In the genomic region with DNA sequence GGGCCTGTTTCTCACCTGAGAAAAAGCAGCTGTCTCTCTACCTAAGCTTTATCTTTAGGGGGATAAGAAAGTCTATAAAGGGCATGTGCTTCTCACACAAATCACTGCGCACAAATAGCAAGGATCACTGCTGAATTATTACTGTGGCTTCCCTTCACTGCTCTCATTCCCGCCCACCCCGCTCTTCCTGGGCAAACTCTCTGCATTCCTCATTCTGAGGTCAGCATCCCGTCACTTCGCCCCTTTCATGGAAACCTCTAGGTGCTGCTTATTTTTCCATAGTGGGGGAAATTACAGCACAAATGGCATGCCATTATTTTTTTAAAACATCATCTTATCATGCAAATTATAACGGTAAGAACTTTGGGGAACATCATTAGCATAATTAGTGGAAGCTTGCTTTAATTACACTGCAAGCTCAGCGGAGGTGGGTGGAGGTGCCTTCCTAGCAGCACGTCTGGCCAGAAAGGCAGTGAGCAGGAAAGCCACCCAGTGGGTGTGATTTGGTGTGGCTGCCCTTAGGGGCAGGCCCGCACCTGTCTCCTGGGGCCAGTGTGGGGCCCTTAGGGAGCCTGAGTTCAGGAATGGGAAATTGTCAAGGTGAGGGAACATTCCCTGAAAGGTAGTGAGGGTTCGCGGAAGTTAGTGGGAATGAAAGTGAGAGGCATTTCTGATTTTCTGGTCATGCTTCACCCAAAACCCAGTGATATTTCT, we compare ENCODE assay signal across 12 cellular contexts.
A peak's percentile ranks its signal among the peaks of the same experiment; 100 is the strongest.
DNase-seq lines count a peak whose midpoint lies in the region; FAIRE-seq and TF ChIP-seq lines count a peak whose summit lies in the region.
"Had no signal": no experiment of that assay in that cellular context is flagged by ENCODE, and none has a peak within 500 bp of the region (broad histone marks: within the 10 kb centered on the region; RNA-seq: fewer than 3 reads in every experiment).

No MANE protein-coding gene starts in this region.

- no peaks in the 10 kb centered on the region for H3K36me3 ChIP-seq in HAP-1 (replicated peaks)

- in situ Hi-C loops in HAP-1 (cut with MboI; ENCODE audit: low sequenced_read_pairs): no loop called here

- no peak overlapping the region for H3K4me3 ChIP-seq in cardiac fibroblast (replicated peaks in 1 of 2; ENCODE audit: low read depth in 2 of 2, low read length in 2 of 2)
- no peak overlapping the region for H3K4me3 ChIP-seq in HAP-1

- DNase-seq in NCI-H2227 treated with DMSO at 0.1 percent for 48 hours (lab: John Stamatoyannopoulos, UW) (peak; percentile 18), NCI-H2227 (lab: John Stamatoyannopoulos, UW; ENCODE audit: unreplicated experiment) (no peak), cardiac fibroblast (ENCODE audit: low read depth in 2 of 2) (peak; percentile 49 to 81), left kidney (ENCODE audit: low read depth, low spot score) (peak; percentile 89), urothelium cell line (ENCODE audit: low spot score) (peak; percentile 58), HAP-1 (ENCODE audit: low spot score in 2 of 2) (no peak), COLO829 (ENCODE audit: low spot score) (no peak)
- DNase-seq in central memory CD4-positive, alpha-beta T cell: no peak
- DNase-seq: activated effector memory CD4-positive, alpha-beta T cell treated with Interleukin-2 at 50 U/mL for 16 hours; naive B cell; NCI-H1048; SIG-M5 had no signal

- TF ChIP-seq CTCF in cardiac fibroblast (IDR thresholded peaks at IDR 0.05; ENCODE audit: low read depth, low read length): no peak

- peaks cover 5% of the 10 kb centered on the region; the same call in 1 of the 2 replicates for H3K4me1 ChIP-seq in HAP-1

- no peak for FAIRE-seq in urothelium cell line (lab: Jason Lieb, UNC)

- H3K27me3 ChIP-seq in HAP-1 (ENCODE audit: low read depth): no peaks in the 10 kb centered on the region

- 0 out of 2 replicates have a peak, but pooled peaks cover 2% of the 10 kb centered on the region for H3K9me3 ChIP-seq in HAP-1

Comparison
In these comparisons a context has a peak if more than half of its experiments do, and no peak if none do; other contexts are left out.
1. DNase-seq: peak in NCI-H2227 treated with DMSO at 0.1 percent for 48 hours (single experiment), cardiac fibroblast (2 of 2), left kidney (single experiment) and urothelium cell line (single experiment); none in NCI-H2227 (single experiment), HAP-1 (0 of 2), COLO829 (single experiment) and central memory CD4-positive, alpha-beta T cell (single experiment).